Comparison of ENCODE assay signal across 9 cellular contexts in the genomic region with DNA sequence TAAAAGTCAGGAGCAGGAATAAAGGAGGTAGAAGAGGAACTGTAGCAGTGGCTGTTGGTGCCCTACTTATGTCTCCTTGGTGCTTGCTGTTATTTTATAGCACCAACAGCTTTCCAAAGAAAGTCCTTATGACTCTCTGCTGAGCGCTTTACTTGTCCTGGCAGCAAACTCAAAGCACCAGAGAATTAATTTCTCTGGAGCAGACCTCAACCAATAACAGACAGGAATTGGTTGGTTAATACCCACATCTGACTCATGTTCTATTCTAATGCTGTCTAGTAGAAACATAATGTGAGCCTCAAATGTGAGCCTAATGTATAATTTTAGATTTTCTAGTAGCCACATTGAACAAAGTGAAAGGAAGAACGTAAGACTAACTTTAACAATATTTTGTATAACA.
"Had no signal": no experiment of that assay in that cellular context is flagged by ENCODE, and none has a peak within 500 bp of the region (broad histone marks: within the 10 kb centered on the region; RNA-seq: fewer than 3 reads in every experiment).

No MANE protein-coding gene starts in this region.

- H2AFZ ChIP-seq: GM23248 had no signal

- H3K9ac ChIP-seq: GM23248 had no signal

- H3K36me3 ChIP-seq: HAP-1 had no signal

- DNase-seq: GM23248, GOT3, H7, HFFc6, KBM-7 had no signal

- H3K4me1 ChIP-seq: HAP-1 had no signal

- H3K4me3 ChIP-seq: GM23248, HAP-1 had no signal

- H3K27ac ChIP-seq: GM23248, HL-60 had no signal

- H3K9me3 ChIP-seq: HAP-1 had no signal

- ATAC-seq: HCT116, HepG2 had no signal
